In genomic region chr9:120842685-120843485, GRCh38 we compare ENCODE assay signal across 1 cellular context.
A peak's percentile ranks its signal among the peaks of the same experiment; 100 is the strongest.
TF ChIP-seq lines count a peak whose summit lies in the region.

Gene PSMD5, minus strand, starts transcription at chr9:120842922. Its CDS starts 13 bp downstream, at chr9:120842909.

TF ChIP-seq in GM12878, 131 proteins besides CTCF, POLR2A, EP300 and RAD21 (continued from another document and continues in another):
- TF ChIP-seq ZNF592 (IDR thresholded peaks at IDR 0.05) (no peak), RBBP5 (conservative IDR thresholded peaks at IDR 0.05) (no peak), ZNF207 (IDR thresholded peaks at IDR 0.05; ENCODE audit: borderline replicate concordance) (no peak), TCF7 (IDR thresholded peaks at IDR 0.05; ENCODE audit: borderline replicate concordance) (no peak), CHD2 (IDR thresholded peaks at IDR 0.05; ENCODE audit: borderline replicate concordance, low read depth, low read length) (peak; percentile 100), PRDM15 (CRISPR knock-in tag; IDR thresholded peaks at IDR 0.05) (no peak), NFYA (IDR thresholded peaks at IDR 0.05; ENCODE audit: borderline replicate concordance, low read depth, low read length) (no peak), ZNF384 (IDR thresholded peaks at IDR 0.05; ENCODE audit: borderline replicate concordance, low read depth, low read length) (no peak), MTA2 (IDR thresholded peaks at IDR 0.05; ENCODE audit: low read depth) (no peak), ASH2L (IDR thresholded peaks at IDR 0.05; ENCODE audit: borderline replicate concordance, low read depth) (no peak; the same call in 1 of the 2 replicates), TBL1XR1 (IDR thresholded peaks at IDR 0.05; ENCODE audit: low read depth, low read length) (peak; percentile 58; the same call in 1 of the 2 replicates), ZNF687 (IDR thresholded peaks at IDR 0.05) (no peak; the same call in 1 of the 2 replicates), ZNF274 (IDR thresholded peaks at IDR 0.05; ENCODE audit: insufficient read depth, insufficient read length) (no peak), NR2C1 (IDR thresholded peaks at IDR 0.05) (no peak), ATF3 (IDR thresholded peaks at IDR 0.05; ENCODE audit: borderline replicate concordance, extremely low read depth, low read depth, low read length) (no peak), IRF5 (IDR thresholded peaks at IDR 0.05; ENCODE audit: borderline replicate concordance) (peak; percentile 90), TAF1 (IDR thresholded peaks at IDR 0.05; ENCODE audit: borderline replicate concordance, low read depth, low read length) (peak; percentile 96), STAT1 (conservative IDR thresholded peaks at IDR 0.05) (no peak), CEBPB (IDR thresholded peaks at IDR 0.05; ENCODE audit: borderline replicate concordance in 1 of 2, low read depth in 2 of 2, low read length in 2 of 2) (no peak), CUX1 (IDR thresholded peaks at IDR 0.05; ENCODE audit: insufficient replicate concordance, low read depth, low read length) (no peak), SUZ12 (IDR thresholded peaks at IDR 0.05; ENCODE audit: unreplicated experiment) (no peak), RELA (IDR thresholded peaks at IDR 0.05; ENCODE audit: borderline replicate concordance, partially characterized antibody) (no peak), JUND (IDR thresholded peaks at IDR 0.05; ENCODE audit: low read depth, low read length) (no peak), EZH2 (IDR thresholded peaks at IDR 0.05; ENCODE audit: borderline replicate concordance, control insufficient read depth, low read depth, low read length) (no peak), ZNF622 (IDR thresholded peaks at IDR 0.05) (no peak), MYC (IDR thresholded peaks at IDR 0.05; ENCODE audit: insufficient read depth, insufficient read length, insufficient replicate concordance, low read length, severe bottlenecking) (no peak), RB1 (IDR thresholded peaks at IDR 0.05; ENCODE audit: borderline replicate concordance) (no peak), EGR1 (IDR thresholded peaks at IDR 0.05; ENCODE audit: borderline replicate concordance in 1 of 2, low read depth in 2 of 2, low read length in 2 of 2) (peak in 1 of 2 experiments; percentile 37; a peak in 1 of 3 replicates), MEF2B (IDR thresholded peaks at IDR 0.05; ENCODE audit: partially characterized antibody, poor library complexity, severe bottlenecking) (no peak), ETV6 (conservative IDR thresholded peaks at IDR 0.05 in 1 of 2, IDR thresholded peaks at IDR 0.05 in 1 of 2; ENCODE audit: borderline replicate concordance in 1 of 2, low read depth in 1 of 2) (no peak), NFXL1 (IDR thresholded peaks at IDR 0.05; ENCODE audit: borderline replicate concordance) (no peak), HSF1 (IDR thresholded peaks at IDR 0.05; ENCODE audit: low read depth, low read length) (no peak), NFIC (IDR thresholded peaks at IDR 0.05; ENCODE audit: low read depth, low read length) (no peak), POLR2AphosphoS5 (IDR thresholded peaks at IDR 0.05; ENCODE audit: low read length) (peak; percentile 95), HDGF (IDR thresholded peaks at IDR 0.05) (no peak), TCF12 (IDR thresholded peaks at IDR 0.05; ENCODE audit: low read depth, low read length) (peak; percentile 33; the same call in 1 of the 2 replicates), TARDBP (IDR thresholded peaks at IDR 0.05; ENCODE audit: borderline replicate concordance) (0 out of 2 replicates have a peak, but pooled peaks have one; percentile 50), EED (IDR thresholded peaks at IDR 0.05; ENCODE audit: low read depth) (peak; percentile 37; the same call in 1 of the 2 replicates)
